Comparison of ENCODE assay signal across 10 cellular contexts in genomic region chr2:111194835-111195621, GRCh38.
DNase-seq lines count a peak whose midpoint lies in the region; ATAC-seq, FAIRE-seq and TF ChIP-seq lines count a peak whose summit lies in the region.
"Had no signal": no experiment of that assay in that cellular context is flagged by ENCODE, and none has a peak within 500 bp of the region (broad histone marks: within the 10 kb centered on the region; RNA-seq: fewer than 3 reads in every experiment).

No MANE protein-coding gene starts in this region.

- peaks cover 1% of the 10 kb centered on the region for H3K27me3 Mint-ChIP-seq in activated CD4-positive, alpha-beta T cell treated with anti-CD3 and anti-CD28 coated beads, Interleukin-2, amount 10 ng/mL, durations not matched to agents 7 days and 5 days

- no peaks in the 10 kb centered on the region for H3K9me3 Mint-ChIP-seq in activated CD4-positive, alpha-beta T cell treated with anti-CD3 and anti-CD28 coated beads, Interleukin-2, amount 10 ng/mL, durations not matched to agents 7 days and 5 days

- DNase-seq in A549 (ENCODE audit: low read depth in 1 of 2, low spot score in 1 of 2) = peak in 1 of 2 experiments; percentile 23
- DNase-seq in SK-MEL-5 (ENCODE audit: low read depth, low spot score) = peak; percentile 15
- DNase-seq in activated CD4-positive, alpha-beta T cell treated with anti-CD3 and anti-CD28 coated beads, Interleukin-2, amount 10 ng/mL, durations not matched to agents 7 days and 5 days = no peak
- DNase-seq in smooth muscle cell (lab: John Stamatoyannopoulos, UW; ENCODE audit: unreplicated experiment) = no peak
- DNase-seq in NCI-H446 treated with DMSO at 0.1 percent for 48 hours (lab: John Stamatoyannopoulos, UW) = no peak
- no peak for DNase-seq in central memory CD4-positive, alpha-beta T cell
- DNase-seq: uterus had no signal

- no peaks in the 10 kb centered on the region for H3K9me3 ChIP-seq in A549
- H3K9me3 ChIP-seq in smooth muscle cell (replicated peaks; ENCODE audit: low read depth) = no peaks in the 10 kb centered on the region
- H3K9me3 ChIP-seq: uterus had no signal

- H3K79me2 ChIP-seq in smooth muscle cell (ENCODE audit: low read depth) = no peaks in the 10 kb centered on the region

- no peak for FAIRE-seq in A549 (lab: Jason Lieb, UNC)

- no peaks in the 10 kb centered on the region for H3K36me3 ChIP-seq in smooth muscle cell (ENCODE audit: low read depth)
- H3K36me3 ChIP-seq: uterus had no signal

- H3K27ac ChIP-seq in A549 = 0 out of 6 replicates have a peak overlapping the region, but pooled peaks of 1 of the 2 experiments have one; percentile 16
- no peak overlapping the region for H3K27ac ChIP-seq in smooth muscle cell (ENCODE audit: low read depth)
- H3K27ac ChIP-seq: HL-60, uterus had no signal

- in situ Hi-C loops in SK-MEL-5 (cut with HindIII; ENCODE audit: low pct_unique_long_range_greater_than_20kb, low sequenced_read_pairs) = no loop called here

- TF ChIP-seq RAD21 in A549 (conservative IDR thresholded peaks at IDR 0.05 in 1 of 2, IDR thresholded peaks at IDR 0.05 in 1 of 2) = no peak

- WGBS in A549 (ENCODE audit: missing lambda C conversion rate) = 73% methylated on average over 8 of the region's 8 CpGs
- 88% methylated on average over 8 of the region's 8 CpGs for WGBS in smooth muscle cell (ENCODE audit: low lambda C conversion rate)

- H3K4me2 ChIP-seq in A549 (no peak overlapping the region), smooth muscle cell (no peak overlapping the region)

- H3K27ac Mint-ChIP-seq in activated CD4-positive, alpha-beta T cell treated with anti-CD3 and anti-CD28 coated beads, Interleukin-2, amount 10 ng/mL, durations not matched to agents 7 days and 5 days = no peak overlapping the region

- CTCF ChIA-PET in A549 (lab: Yijun Ruan, JAX) = interaction anchor here (1.1 kb wide), 1 partner anchor 10 kb away, joined by 4 read pairs; no protein-coding TSS in a partner anchor
- CTCF ChIA-PET in activated CD4-positive, alpha-beta T cell treated with anti-CD3 and anti-CD28 coated beads, Interleukin-2, amount 10 ng/mL, durations not matched to agents 7 days and 5 days (lab: Charles Lee) = interaction anchor here (0.7 to 1.3 kb wide), 2 partner anchors 10 to 11 kb away, joined by 4 read pairs; no protein-coding TSS in a partner anchor

- no peak overlapping the region for H2AFZ ChIP-seq in smooth muscle cell (ENCODE audit: low read depth)

- H3K4me3 ChIP-seq in A549 = no peak overlapping the region
- no peak overlapping the region for H3K4me3 ChIP-seq in smooth muscle cell
- H3K4me3 ChIP-seq: uterus had no signal

- no peak overlapping the region for H3K9ac ChIP-seq in smooth muscle cell (ENCODE audit: low read depth)

- no peaks in the 10 kb centered on the region for H3K27me3 ChIP-seq in smooth muscle cell (ENCODE audit: low read depth)
- H3K27me3 ChIP-seq: uterus had no signal

- H3K4me3 Mint-ChIP-seq in activated CD4-positive, alpha-beta T cell treated with anti-CD3 and anti-CD28 coated beads, Interleukin-2, amount 10 ng/mL, durations not matched to agents 7 days and 5 days = no peak overlapping the region

- H4K20me1 ChIP-seq in smooth muscle cell (ENCODE audit: low read depth) = peaks cover 3% of the 10 kb centered on the region

- H3F3A ChIP-seq in smooth muscle cell (ENCODE audit: low read depth) = no peaks in the 10 kb centered on the region

- ATAC-seq in A549 (peak; percentile 46 to 70; a peak in 4 of 6 replicates), GM19328 (IDR thresholded peaks at IDR 0.05; ENCODE audit: unreplicated experiment) (peak; percentile 76), HG03045 (IDR thresholded peaks at IDR 0.05; ENCODE audit: unreplicated experiment) (peak; percentile 70)

- H3K4me1 ChIP-seq in A549 (0 out of 3 replicates have a peak, but pooled peaks cover 3% of the 10 kb centered on the region), smooth muscle cell (ENCODE audit: low read depth) (no peaks in the 10 kb centered on the region)
- H3K4me1 ChIP-seq: uterus had no signal

- POLR2A ChIA-PET in A549 (lab: Yijun Ruan, JAX) = no interaction called here
- POLR2A ChIA-PET in activated CD4-positive, alpha-beta T cell treated with anti-CD3 and anti-CD28 coated beads, Interleukin-2, amount 10 ng/mL, durations not matched to agents 7 days and 5 days (lab: Charles Lee) = no interaction called here

- TF ChIP-seq CTCF in A549 (IDR thresholded peaks at IDR 0.05) = no peak
- no peak for TF ChIP-seq CTCF in smooth muscle cell (IDR thresholded peaks at IDR 0.05; ENCODE audit: borderline replicate concordance, insufficient read depth, poor library complexity, severe bottlenecking)

- no peak for TF ChIP-seq EP300 in A549 (IDR thresholded peaks at IDR 0.05)

- no peaks in the 10 kb centered on the region for H3K4me1 Mint-ChIP-seq in activated CD4-positive, alpha-beta T cell treated with anti-CD3 and anti-CD28 coated beads, Interleukin-2, amount 10 ng/mL, durations not matched to agents 7 days and 5 days

- no peaks in the 10 kb centered on the region for H3K36me3 Mint-ChIP-seq in activated CD4-positive, alpha-beta T cell treated with anti-CD3 and anti-CD28 coated beads, Interleukin-2, amount 10 ng/mL, durations not matched to agents 7 days and 5 days (ENCODE audit: low read depth)

- TF ChIP-seq POLR2A in A549 (IDR thresholded peaks at IDR 0.05; ENCODE audit: low read length) = no peak

TF ChIP-seq in A549, 52 proteins besides CTCF, POLR2A, EP300 and RAD21:
- TF ChIP-seq CHD2 (IDR thresholded peaks at IDR 0.05; ENCODE audit: low read length, partially characterized antibody) = no peak
- no peak for TF ChIP-seq POLR2AphosphoS2 (conservative IDR thresholded peaks at IDR 0.05; ENCODE audit: low read length)
- no peak for TF ChIP-seq MYC (IDR thresholded peaks at IDR 0.05; ENCODE audit: borderline replicate concordance, low read length)
- TF ChIP-seq HEYL (CRISPR knock-in tag; IDR thresholded peaks at IDR 0.05) = no peak
- TF ChIP-seq SREBF2 (IDR thresholded peaks at IDR 0.05) = no peak
- TF ChIP-seq CEBPB (IDR thresholded peaks at IDR 0.05) = no peak
- TF ChIP-seq HES2 (IDR thresholded peaks at IDR 0.05) = no peak
- TF ChIP-seq HOXB5 (CRISPR knock-in tag; IDR thresholded peaks at IDR 0.05) = no peak
- TF ChIP-seq ELK1 (IDR thresholded peaks at IDR 0.05; ENCODE audit: low read depth, low read length) = no peak
- TF ChIP-seq USF2 (IDR thresholded peaks at IDR 0.05) = no peak
- TF ChIP-seq CBX8 (IDR thresholded peaks at IDR 0.05) = no peak
- TF ChIP-seq MAX (IDR thresholded peaks at IDR 0.05) = no peak
TF ChIP-seq in A549: peak in this region for 0.
